In genomic region chr7:10121641-10122040, GRCh38 we compare ENCODE assay signal across 18 cellular contexts.
DNase-seq lines count a peak whose midpoint lies in the region; TF ChIP-seq lines count a peak whose summit lies in the region.
"Had no signal": no experiment of that assay in that cellular context is flagged by ENCODE, and none has a peak within 500 bp of the region (broad histone marks: within the 10 kb centered on the region; RNA-seq: fewer than 3 reads in every experiment).

No MANE protein-coding gene starts in this region.

- no peaks in the 10 kb centered on the region for H4K20me1 ChIP-seq in hepatocyte (ENCODE audit: insufficient read depth, poor library complexity, severe bottlenecking)

- peak overlapping the region; percentile 8 for H3K27ac ChIP-seq in hepatocyte
- H3K27ac ChIP-seq: thyroid gland had no signal

- H3K9me2 ChIP-seq in hepatocyte (replicated peaks; ENCODE audit: insufficient read depth): no peaks in the 10 kb centered on the region

- no peaks in the 10 kb centered on the region for H3K4me1 ChIP-seq in hepatocyte (ENCODE audit: insufficient read depth)
- H3K4me1 ChIP-seq: thyroid gland had no signal

- DNase-seq in NCI-H1436 treated with DMSO at 0.1 percent for 48 hours (lab: John Stamatoyannopoulos, UW): peak; percentile 72
- no peak for DNase-seq in NCI-H1436 (lab: John Stamatoyannopoulos, UW)
- DNase-seq in RPMI7951 (ENCODE audit: low read depth): peak; percentile 14
- DNase-seq in hepatocyte (ENCODE audit: low spot score): no peak
- peak; percentile 80 for DNase-seq in superior temporal gyrus (ENCODE audit: extremely low spot score)
- no peak for DNase-seq in GM10266 (ENCODE audit: extremely low spot score)
- no peak for DNase-seq in KBM-7
- DNase-seq in cortex of kidney (lab: John Stamatoyannopoulos, UW): no peak
- DNase-seq: 8988T; activated CD4-positive, alpha-beta T cell treated with anti-CD3 and anti-CD28 coated beads, Interleukin-2, amount 50 U/mL, for 4 hours; activated effector memory CD4-positive, alpha-beta T cell treated with Interleukin-2 at 50 U/mL for 16 hours; CD4-positive, alpha-beta memory T cell; HFFc6; left colon; NCI-H187 treated with DMSO at 0.1 percent for 48 hours; PC-3; stimulated activated CD4-positive, alpha-beta T cell treated with anti-CD3 and anti-CD28 coated beads, Interleukin-12 subunit alpha, Interleukin-12 subunit beta, amount 100 ng/mL, for 4 hours; thyroid gland had no signal

- no peaks in the 10 kb centered on the region for H3K79me2 ChIP-seq in hepatocyte

- in situ Hi-C loops in KBM-7 (cut with MboI; ENCODE audit: low pct_unique_long_range_greater_than_20kb, low sequenced_read_pairs): no loop called here

- H3K36me3 ChIP-seq in hepatocyte (replicated peaks; ENCODE audit: insufficient read depth, low read depth): no peaks in the 10 kb centered on the region
- H3K36me3 ChIP-seq: thyroid gland had no signal

- 63% methylated on average over 2 of the region's 2 CpGs for WGBS in hepatocyte (ENCODE audit: low lambda C conversion rate, missing lambda C conversion rate)

- no peaks in the 10 kb centered on the region for H3K9me3 ChIP-seq in hepatocyte (ENCODE audit: low read depth)
- H3K9me3 ChIP-seq: thyroid gland had no signal

- no peak overlapping the region for H3K4me3 ChIP-seq in hepatocyte
- H3K4me3 ChIP-seq: thyroid gland had no signal

- TF ChIP-seq CTCF in hepatocyte (IDR thresholded peaks at IDR 0.05; ENCODE audit: poor library complexity) (no peak), GM10266 (IDR thresholded peaks at IDR 0.05; ENCODE audit: control insufficient read depth, insufficient read depth, low read depth, missing control alignments) (no peak)

- H3K27me3 ChIP-seq in hepatocyte: no peaks in the 10 kb centered on the region
- H3K27me3 ChIP-seq: thyroid gland had no signal

- H2AFZ ChIP-seq in hepatocyte: no peak overlapping the region

- H3K4me2 ChIP-seq in hepatocyte: no peak overlapping the region

Comparison
In these comparisons a context has a peak if more than half of its experiments do, and no peak if none do; other contexts are left out.
1. DNase-seq: peak in NCI-H1436 treated with DMSO at 0.1 percent for 48 hours (single experiment), RPMI7951 (single experiment) and superior temporal gyrus (single experiment); none in NCI-H1436 (single experiment), hepatocyte (single experiment), GM10266 (single experiment), KBM-7 (single experiment) and cortex of kidney (single experiment).